In the genomic region with DNA sequence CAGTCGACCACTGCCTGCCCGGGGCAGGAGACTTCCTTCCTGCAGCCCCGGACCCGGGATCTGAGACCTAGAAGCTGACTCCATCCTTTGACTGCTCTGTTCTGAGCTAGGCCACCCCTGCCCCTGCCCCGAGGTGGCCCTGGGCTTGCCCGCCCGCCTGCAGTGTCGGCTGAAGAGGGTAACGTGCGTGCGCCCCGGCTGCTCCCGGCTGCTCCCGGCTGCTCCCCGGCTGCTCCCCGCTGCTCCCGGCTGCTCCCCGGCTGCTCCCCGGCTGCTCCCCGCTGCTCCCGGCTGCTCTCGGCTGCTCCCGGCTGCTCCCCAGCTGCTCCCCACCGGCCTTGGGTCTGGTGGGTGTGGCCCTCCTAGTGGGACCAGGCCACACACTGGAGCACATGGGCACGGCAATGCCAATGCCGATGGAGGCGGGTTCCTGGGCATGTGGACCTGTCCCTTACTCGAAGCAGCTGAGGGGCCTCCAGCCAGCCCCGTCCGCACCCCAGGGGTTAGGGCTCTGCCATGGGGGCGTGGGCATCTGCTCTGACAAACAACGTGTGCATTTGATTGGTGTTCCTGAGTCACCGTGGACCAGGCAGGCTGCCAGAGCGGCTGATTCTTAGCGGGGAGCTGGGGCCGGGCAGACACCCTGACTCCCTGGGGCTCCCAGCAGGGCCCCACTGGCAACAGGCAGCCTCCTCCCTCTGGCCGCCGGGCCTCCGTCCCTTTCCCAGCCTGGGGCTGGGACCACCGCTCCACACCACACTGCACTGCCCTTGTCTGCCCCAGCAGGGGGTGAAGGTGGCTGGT, we compare ENCODE assay signal across 12 cellular contexts. TPM values are rescaled to one million over a fixed set of nuclear protein-coding genes. Genes with fewer than 3 reads are reported as not detected.
A peak's percentile ranks its signal among the peaks of the same experiment; 100 is the strongest.
DNase-seq lines count a peak whose midpoint lies in the region; ATAC-seq and TF ChIP-seq lines count a peak whose summit lies in the region.
"Had no signal": no experiment of that assay in that cellular context is flagged by ENCODE, and none has a peak within 500 bp of the region (broad histone marks: within the 10 kb centered on the region; RNA-seq: fewer than 3 reads in every experiment).

No MANE protein-coding gene starts in this region.

- peaks cover 32% of the 10 kb centered on the region for H3K4me1 ChIP-seq in Panc1 (ENCODE audit: control insufficient read depth, insufficient read depth, low read length)
- H3K4me1 ChIP-seq in testis = no peaks in the 10 kb centered on the region

- no peak for TF ChIP-seq POLR2A in testis (IDR thresholded peaks at IDR 0.05)

- ATAC-seq in Panc1 = peak; percentile 39
- ATAC-seq in activated CD8-positive, alpha-beta T cell treated with anti-CD3 and anti-CD28 coated beads for 36 hours = no peak
- ATAC-seq in GM18868 (IDR thresholded peaks at IDR 0.05; ENCODE audit: unreplicated experiment) = no peak
- ATAC-seq in GM19455 (IDR thresholded peaks at IDR 0.05; ENCODE audit: unreplicated experiment) = no peak

- H3K9me3 Mint-ChIP-seq in activated CD8-positive, alpha-beta T cell treated with anti-CD3 and anti-CD28 coated beads for 36 hours = no peaks in the 10 kb centered on the region
- H3K9me3 Mint-ChIP-seq: CD4-positive, alpha-beta T cell had no signal

- CTCF ChIA-PET in Panc1 (lab: Charles Lee) = no interaction called here
- CTCF ChIA-PET in activated CD8-positive, alpha-beta T cell treated with anti-CD3 and anti-CD28 coated beads for 36 hours (lab: Charles Lee) = interaction anchor here (1.4 kb wide), 1 partner anchor 104 kb away, joined by 3 read pairs; no protein-coding TSS in a partner anchor

- H3K27ac ChIP-seq in Panc1 (ENCODE audit: low read length) = peak overlapping the region; percentile 44
- no peak overlapping the region for H3K27ac ChIP-seq in testis
- H3K27ac ChIP-seq: esophagus squamous epithelium had no signal

- POLR2A ChIA-PET in Panc1 (lab: Charles Lee) = no interaction called here
- POLR2A ChIA-PET in activated CD8-positive, alpha-beta T cell treated with anti-CD3 and anti-CD28 coated beads for 36 hours (lab: Charles Lee) = interaction anchor here (1.3 to 1.4 kb wide), 2 partner anchors 13 to 20 kb away, joined by 3 read pairs; no protein-coding TSS in a partner anchor

- in situ Hi-C loops in Panc1 (cut with HindIII; ENCODE audit: low pct_unique_long_range_greater_than_20kb, low sequenced_read_pairs) = no loop called here

- H3K9me3 ChIP-seq in Panc1 (ENCODE audit: control insufficient read depth, insufficient read depth, low read depth, low read length) (no peaks in the 10 kb centered on the region), testis (no peaks in the 10 kb centered on the region)
- H3K9me3 ChIP-seq: esophagus squamous epithelium had no signal

- H3K27me3 Mint-ChIP-seq in activated CD8-positive, alpha-beta T cell treated with anti-CD3 and anti-CD28 coated beads for 36 hours = no peaks in the 10 kb centered on the region
- H3K27me3 Mint-ChIP-seq: CD4-positive, alpha-beta T cell had no signal

- no peak overlapping the region for H3K4me3 Mint-ChIP-seq in activated CD8-positive, alpha-beta T cell treated with anti-CD3 and anti-CD28 coated beads for 36 hours
- H3K4me3 Mint-ChIP-seq: CD4-positive, alpha-beta T cell had no signal

- H3K4me1 Mint-ChIP-seq in activated CD8-positive, alpha-beta T cell treated with anti-CD3 and anti-CD28 coated beads for 36 hours (ENCODE audit: low read depth) = peaks cover 12% of the 10 kb centered on the region

- H3K27ac Mint-ChIP-seq in activated CD8-positive, alpha-beta T cell treated with anti-CD3 and anti-CD28 coated beads for 36 hours = no peak overlapping the region
- H3K27ac Mint-ChIP-seq: CD4-positive, alpha-beta T cell had no signal

- DNase-seq in activated gamma-delta T cell treated with Interleukin-2 at 50 U/mL for 16 hours = peak; percentile 2
- DNase-seq in activated gamma-delta T cell (lab: John Stamatoyannopoulos, UW) = no peak
- no peak for DNase-seq in Panc1 (ENCODE audit: low read depth, low spot score)
- peak; percentile 30 for DNase-seq in fibroblast of the conjunctiva (ENCODE audit: low read depth)
- DNase-seq in testis = peak; percentile 12
- DNase-seq in activated CD8-positive, alpha-beta T cell treated with anti-CD3 and anti-CD28 coated beads for 36 hours = no peak
- DNase-seq: esophagus squamous epithelium, NCI-H187 treated with DMSO at 0.1 percent for 48 hours had no signal

- 66 to 82% methylated on average over 17 to 40 of the region's 40 CpGs for WGBS in testis, 2 donors

- intact Hi-C loops in Panc1 (cut with micrococcal nuclease; ENCODE audit: unreplicated experiment) = no loop called here
- intact Hi-C loops in testis (cut with DNase I; ENCODE audit: low total_unique reads) = no loop called here
- intact Hi-C loops in activated CD8-positive, alpha-beta T cell treated with anti-CD3 and anti-CD28 coated beads for 36 hours (cut with micrococcal nuclease) = no loop called here

- TF ChIP-seq CTCF in Panc1 (IDR thresholded peaks at IDR 0.05) (no peak), testis (IDR thresholded peaks at IDR 0.05) (no peak)
- no peak for TF ChIP-seq CTCF in activated CD8-positive, alpha-beta T cell treated with anti-CD3 and anti-CD28 coated beads for 36 hours (IDR thresholded peaks at IDR 0.05)

- H3K4me3 ChIP-seq in Panc1 (ENCODE audit: low read depth in 2 of 2, low read length in 2 of 2) (no peak overlapping the region), testis (no peak overlapping the region)
- H3K4me3 ChIP-seq: esophagus squamous epithelium had no signal

- H3K36me3 ChIP-seq in Panc1 (ENCODE audit: control insufficient read depth, insufficient read depth, low read length) = no peaks in the 10 kb centered on the region
- H3K36me3 ChIP-seq in testis (ENCODE audit: low read depth, missing control alignments) = no peaks in the 10 kb centered on the region
- H3K36me3 ChIP-seq: esophagus squamous epithelium had no signal

- no peaks in the 10 kb centered on the region for H3K27me3 ChIP-seq in Panc1 (ENCODE audit: control insufficient read depth, insufficient read depth, low read length)
- no peaks in the 10 kb centered on the region for H3K27me3 ChIP-seq in testis

- no peaks in the 10 kb centered on the region for H3K36me3 Mint-ChIP-seq in activated CD8-positive, alpha-beta T cell treated with anti-CD3 and anti-CD28 coated beads for 36 hours (ENCODE audit: low read depth)

- no TSS peak for BruUV-seq in Panc1 (replicated peaks; lab: Mats Ljungman, UMichigan)

RNA-seq across cellular contexts. Expression of a gene that starts 2.0 kb away (rescaled TPM):
- total RNA-seq in Panc1 (2021; ENCODE audit: unreplicated experiment) (1.6 TPM), testis (1 to 10 TPM; 2.8 to 4.3 TPM)
- polyA plus RNA-seq in Panc1 (2012; ENCODE audit: insufficient read length) = 3.7 TPM
- 0.54 TPM for polyA plus RNA-seq in testis (ENCODE audit: insufficient read depth, low read depth, low replicate concordance)
- under 1 TPM; 0.89 to 0.95 TPM for total RNA-seq in activated CD8-positive, alpha-beta T cell treated with anti-CD3 and anti-CD28 coated beads for 36 hours
- total RNA-seq: urinary bladder had no signal
- polyA plus RNA-seq: urinary bladder had no signal

RNA-seq across cellular contexts. Expression of a gene that starts 34.4 kb away (rescaled TPM):
- 10.0 TPM for total RNA-seq in Panc1 (2021; ENCODE audit: unreplicated experiment)
- 18.8 TPM for polyA plus RNA-seq in Panc1 (2012; ENCODE audit: insufficient read length)
- total RNA-seq in testis = 1 to 10 TPM; 1.6 to 2.0 TPM
- polyA plus RNA-seq in testis (ENCODE audit: insufficient read depth, low read depth, low replicate concordance) = 0.88 TPM
- under 1 TPM; 0.38 to 0.54 TPM for total RNA-seq in activated CD8-positive, alpha-beta T cell treated with anti-CD3 and anti-CD28 coated beads for 36 hours
- total RNA-seq: esophagus squamous epithelium had no signal

RNA-seq across cellular contexts. Expression of a gene that starts 40.2 kb away (rescaled TPM):
- total RNA-seq in Panc1 (2021; ENCODE audit: unreplicated experiment) (53.0 TPM), testis (10 to 100 TPM; 36.1 to 37.7 TPM)
- polyA plus RNA-seq in Panc1 (2012; ENCODE audit: insufficient read length) = 71.6 TPM
- polyA plus RNA-seq in testis (ENCODE audit: insufficient read depth, low read depth, low replicate concordance) = 15.6 TPM
- total RNA-seq in activated CD8-positive, alpha-beta T cell treated with anti-CD3 and anti-CD28 coated beads for 36 hours = 10 to 100 TPM; 39.4 to 42.6 TPM

Comparison
In these comparisons a context has a peak if more than half of its experiments do, and no peak if none do; other contexts are left out.
1. DNase-seq: peak in activated gamma-delta T cell treated with Interleukin-2 at 50 U/mL for 16 hours (single experiment), fibroblast of the conjunctiva (single experiment) and testis (single experiment); none in activated gamma-delta T cell (single experiment), Panc1 (single experiment) and activated CD8-positive, alpha-beta T cell treated with anti-CD3 and anti-CD28 coated beads for 36 hours (single experiment).